Comparison of ENCODE assay signal across 33 cellular contexts in genomic region chr1:104856518-104856917, GRCh38.
"Had no signal": no experiment of that assay in that cellular context is flagged by ENCODE, and none has a peak within 500 bp of the region (broad histone marks: within the 10 kb centered on the region; RNA-seq: fewer than 3 reads in every experiment).

No MANE protein-coding gene starts in this region.

- H3K9me3 ChIP-seq: MG63 had no signal

- DNase-seq: Karpas-422, Kasumi-1, MG63, MM.1S, MV-4-11, NCI-H1048, NCI-H1092, NCI-H1092 treated with DMSO at 0.1 percent for 48 hours, NCI-H1105, NCI-H1105 treated with DMSO at 0.1 percent for 48 hours, NCI-H1417, NCI-H1417 treated with DMSO at 0.1 percent for 48 hours, NCI-H1436, NCI-H1436 treated with DMSO at 0.1 percent for 48 hours, NCI-H146, NCI-H1694, NCI-H1694 treated with DMSO at 0.1 percent for 48 hours, NCI-H187, NCI-H187 treated with DMSO at 0.1 percent for 48 hours, NCI-H1930, NCI-H2029, NCI-H2029 treated with DMSO at 0.1 percent for 48 hours, NCI-H2081, NCI-H2081 treated with DMSO at 0.1 percent for 48 hours, NCI-H2107, NCI-H2227 treated with DMSO at 0.1 percent for 48 hours, NCI-H226, NCI-H345, NCI-H446, NCI-H446 treated with DMSO at 0.1 percent for 48 hours, NCI-H510A, NCI-H510A treated with DMSO at 0.1 percent for 48 hours, NCI-H524 had no signal

- H3K4me3 ChIP-seq: MG63 had no signal

- H3K36me3 ChIP-seq: MG63 had no signal

- H3K27me3 ChIP-seq: MG63 had no signal
